ENCODE assay signal across 7 cellular contexts in genomic region chr16:63461248-63461841, GRCh38.
DNase-seq lines count a peak whose midpoint lies in the region; ATAC-seq and TF ChIP-seq lines count a peak whose summit lies in the region.

No MANE protein-coding gene starts in this region.

- H3K27ac ChIP-seq in HCT116 (ENCODE audit: low read depth, low read length) = no peak overlapping the region
- no peak overlapping the region for H3K27ac ChIP-seq in endodermal cell (ENCODE audit: low read depth, low read length)

- TF ChIP-seq POLR2A in HCT116 (IDR thresholded peaks at IDR 0.05; ENCODE audit: borderline replicate concordance, extremely low read depth, insufficient read depth, insufficient read length) = no peak

- H3K9me2 ChIP-seq in HCT116 (ENCODE audit: insufficient read depth) = no peaks in the 10 kb centered on the region

- intact Hi-C loops in HCT116 (cut with micrococcal nuclease) = no loop called here

- no peak overlapping the region for H3K9ac ChIP-seq in HCT116 (ENCODE audit: low read length)
- no peak overlapping the region for H3K9ac ChIP-seq in endodermal cell (ENCODE audit: extremely low read depth, low read length, poor library complexity, severe bottlenecking)

- no peaks in the 10 kb centered on the region for H3K36me3 ChIP-seq in HCT116 (ENCODE audit: control insufficient read depth in 1 of 2, insufficient read depth in 2 of 2, low read length in 2 of 2)
- no peaks in the 10 kb centered on the region for H3K36me3 ChIP-seq in endodermal cell (ENCODE audit: control insufficient read depth, insufficient read depth, low read length)

- TF ChIP-seq RAD21 in HCT116 (IDR thresholded peaks at IDR 0.05; ENCODE audit: low read depth) = 0 out of 2 replicates have a peak, but pooled peaks have one; percentile 6

- H3K79me2 ChIP-seq in HCT116 (ENCODE audit: insufficient read depth, low read length) = no peaks in the 10 kb centered on the region

- H3K4me1 ChIP-seq in HCT116 (ENCODE audit: control insufficient read depth in 1 of 2, insufficient read depth in 2 of 2, low read length in 2 of 2) = no peaks in the 10 kb centered on the region
- H3K4me1 ChIP-seq in endodermal cell (ENCODE audit: control insufficient read depth, insufficient read depth, low read length) = no peaks in the 10 kb centered on the region

- WGBS in endodermal cell (ENCODE audit: insufficient coverage in 1 of 2, insufficient read length in 1 of 2), 2 experiments = 85 to 87% methylated on average over 3 of the region's 3 CpGs

- H3K27ac Mint-ChIP-seq in endodermal cell = no peak overlapping the region
- H3K27ac Mint-ChIP-seq in neural crest cell (ENCODE audit: unreplicated experiment) = no peak overlapping the region

- no peaks in the 10 kb centered on the region for H4K20me1 ChIP-seq in HCT116 (ENCODE audit: insufficient read depth)

- no peaks in the 10 kb centered on the region for H3K36me3 Mint-ChIP-seq in endodermal cell (ENCODE audit: low read depth)
- H3K36me3 Mint-ChIP-seq in neural crest cell (ENCODE audit: low read depth) = no peaks in the 10 kb centered on the region

- H3K9me3 Mint-ChIP-seq in endodermal cell (no peaks in the 10 kb centered on the region), neural crest cell (peaks cover under 1% of the 10 kb centered on the region)

- H3K27me3 Mint-ChIP-seq in endodermal cell (ENCODE audit: insufficient read depth) (no peaks in the 10 kb centered on the region), neural crest cell (ENCODE audit: low read depth) (no peaks in the 10 kb centered on the region)

- H3K4me3 Mint-ChIP-seq in endodermal cell = no peak overlapping the region
- no peak overlapping the region for H3K4me3 Mint-ChIP-seq in neural crest cell

- no peak overlapping the region for H3K4me3 ChIP-seq in HCT116 (replicated peaks in 1 of 2; ENCODE audit: low read depth in 1 of 2, low read length in 2 of 2)
- no peak overlapping the region for H3K4me3 ChIP-seq in endodermal cell (ENCODE audit: low read length)

- RAD21 ChIA-PET in HCT116 (lab: Charles Lee; ENCODE audit: low non-redundant PET in 1 of 2, low total read pairs in 2 of 2, uncharacterized antibody in 2 of 2, unreplicated experiment in 2 of 2) = no interaction called here

- DNase-seq in HCT116 (ENCODE audit: low read depth, low spot score) = no peak
- peak; percentile 51 for DNase-seq in NCI-H748 treated with DMSO at 0.1 percent for 48 hours (lab: John Stamatoyannopoulos, UW)
- DNase-seq in endodermal cell = peak; percentile 70
- DNase-seq in neural crest cell (ENCODE audit: low read depth, low spot score) = peak; percentile 30
- DNase-seq in NCI-H1436 treated with DMSO at 0.1 percent for 48 hours (lab: John Stamatoyannopoulos, UW) = no peak
- no peak for DNase-seq in activated CD4-positive, alpha-beta T cell treated with anti-CD3 and anti-CD28 coated beads for 48 hours

- BruUV-seq in HCT116 (replicated peaks; lab: Mats Ljungman, UMichigan) = no TSS peak

- peaks cover 0 to 9% of the 10 kb centered on the region in 2 experiments; a peak in 2 of 4 replicates for H3K9me3 ChIP-seq in HCT116 (ENCODE audit: control insufficient read depth in 1 of 2, insufficient read depth in 1 of 2, low read depth in 1 of 2, low read length in 2 of 2)
- H3K9me3 ChIP-seq in endodermal cell (ENCODE audit: control insufficient read depth, low read length) = no peaks in the 10 kb centered on the region

- H3K27me3 ChIP-seq in HCT116 (ENCODE audit: insufficient read depth, low read length) = no peaks in the 10 kb centered on the region
- no peaks in the 10 kb centered on the region for H3K27me3 ChIP-seq in endodermal cell (ENCODE audit: control insufficient read depth, insufficient read depth, low read length, poor library complexity, severe bottlenecking)

- POLR2A ChIA-PET in HCT116 (lab: Charles Lee) = no interaction called here

- peaks cover 2% of the 10 kb centered on the region for H3K4me1 Mint-ChIP-seq in endodermal cell
- H3K4me1 Mint-ChIP-seq in neural crest cell = no peaks in the 10 kb centered on the region

- CTCF ChIA-PET in HCT116 (lab: Charles Lee) = no interaction called here

- no peak overlapping the region for H3K4me2 ChIP-seq in HCT116 (ENCODE audit: low read length)

- H2AFZ ChIP-seq in HCT116 (ENCODE audit: low read depth, low read length, poor library complexity, severe bottlenecking) = no peak overlapping the region

- no peak for ATAC-seq in HCT116
- ATAC-seq in GM18870 (IDR thresholded peaks at IDR 0.05; ENCODE audit: unreplicated experiment) = no peak

- TF ChIP-seq CTCF in HCT116 (IDR thresholded peaks at IDR 0.05 in 2 of 3, conservative IDR thresholded peaks at IDR 0.05 in 1 of 3; ENCODE audit: borderline replicate concordance in 1 of 3, insufficient read depth in 1 of 3, low read depth in 2 of 3, low read length in 2 of 3) = no peak
- TF ChIP-seq CTCF in endodermal cell (conservative IDR thresholded peaks at IDR 0.05) = peak; percentile 87
- peak; percentile 77 for TF ChIP-seq CTCF in neural crest cell (conservative IDR thresholded peaks at IDR 0.05)

TF ChIP-seq in HCT116, 20 proteins besides CTCF, POLR2A, EP300 and RAD21:
- TF ChIP-seq ZBTB33 (IDR thresholded peaks at IDR 0.05; ENCODE audit: extremely low read depth, insufficient replicate concordance, low read length) (no peak), CBX3 (IDR thresholded peaks at IDR 0.05; ENCODE audit: low read depth) (no peak), ELF1 (IDR thresholded peaks at IDR 0.05; ENCODE audit: borderline replicate concordance, low read depth) (no peak), SRF (IDR thresholded peaks at IDR 0.05; ENCODE audit: low read depth) (no peak), ATF3 (IDR thresholded peaks at IDR 0.05) (no peak), EZH2phosphoT487 (IDR thresholded peaks at IDR 0.05; ENCODE audit: borderline replicate concordance) (no peak), ZFX (IDR thresholded peaks at IDR 0.05) (no peak), SP1 (IDR thresholded peaks at IDR 0.05; ENCODE audit: low read depth) (no peak), CEBPB (IDR thresholded peaks at IDR 0.05; ENCODE audit: low read depth) (no peak), POLR2AphosphoS5 (IDR thresholded peaks at IDR 0.05; ENCODE audit: low read depth, low read length) (no peak), JUND (IDR thresholded peaks at IDR 0.05) (no peak), REST (IDR thresholded peaks at IDR 0.05; ENCODE audit: low read depth) (no peak), MAX (IDR thresholded peaks at IDR 0.05) (no peak), EZH2 (IDR thresholded peaks at IDR 0.05) (no peak), FOSL1 (IDR thresholded peaks at IDR 0.05; ENCODE audit: low read depth) (no peak), ZNF274 (IDR thresholded peaks at IDR 0.05; ENCODE audit: low read depth, low read length) (no peak), EGR1 (IDR thresholded peaks at IDR 0.05; ENCODE audit: low read depth) (no peak), YY1 (IDR thresholded peaks at IDR 0.05; ENCODE audit: extremely low read depth, insufficient replicate concordance, low read depth, low read length) (no peak)
TF ChIP-seq in HCT116: peak in this region for 0.

Comparison
In these comparisons a context has a peak if more than half of its experiments do, and no peak if none do; other contexts are left out.
1. DNase-seq: peak in NCI-H748 treated with DMSO at 0.1 percent for 48 hours (single experiment), endodermal cell (single experiment) and neural crest cell (single experiment); none in HCT116 (single experiment), NCI-H1436 treated with DMSO at 0.1 percent for 48 hours (single experiment) and activated CD4-positive, alpha-beta T cell treated with anti-CD3 and anti-CD28 coated beads for 48 hours (single experiment).
2. CTCF ChIP-seq: peak in endodermal cell (single experiment) and neural crest cell (single experiment); none in HCT116 (0 of 3).